Comparison of ENCODE assay signal across 3 cellular contexts in genomic region chr2:151417650-151418049, GRCh38.
A peak's percentile ranks its signal among the peaks of the same experiment; 100 is the strongest.
TF ChIP-seq lines count a peak whose summit lies in the region.

No MANE protein-coding gene starts in this region.

TF ChIP-seq in HepG2, 621 proteins besides CTCF, POLR2A, EP300 and RAD21:
- TF ChIP-seq SIN3B (IDR thresholded peaks at IDR 0.05; ENCODE audit: low read length) = no peak
- TF ChIP-seq PAWR (CRISPR knock-in tag; IDR thresholded peaks at IDR 0.05; ENCODE audit: borderline replicate concordance) = no peak
- TF ChIP-seq, protein P1, sequence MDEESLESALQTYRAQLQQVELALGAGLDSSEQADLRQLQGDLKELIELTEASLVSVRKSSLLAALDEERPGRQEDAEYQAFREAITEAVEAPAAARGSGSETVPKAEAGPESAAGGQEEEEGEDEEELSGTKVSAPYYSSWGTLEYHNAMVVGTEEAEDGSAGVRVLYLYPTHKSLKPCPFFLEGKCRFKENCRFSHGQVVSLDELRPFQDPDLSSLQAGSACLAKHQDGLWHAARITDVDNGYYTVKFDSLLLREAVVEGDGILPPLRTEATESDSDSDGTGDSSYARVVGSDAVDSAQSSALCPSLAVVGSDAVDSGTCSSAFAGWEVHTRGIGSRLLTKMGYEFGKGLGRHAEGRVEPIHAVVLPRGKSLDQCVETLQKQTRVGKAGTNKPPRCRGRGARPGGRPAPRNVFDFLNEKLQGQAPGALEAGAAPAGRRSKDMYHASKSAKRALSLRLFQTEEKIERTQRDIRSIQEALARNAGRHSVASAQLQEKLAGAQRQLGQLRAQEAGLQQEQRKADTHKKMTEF (CRISPR knock-in tag; IDR thresholded peaks at IDR 0.05) = no peak
- no peak for TF ChIP-seq NR2F6 (IDR thresholded peaks at IDR 0.05)
- TF ChIP-seq NR2F6 (CRISPR knock-in tag; IDR thresholded peaks at IDR 0.05) = no peak
- no peak for TF ChIP-seq ZNF441 (CRISPR knock-in tag; IDR thresholded peaks at IDR 0.05; ENCODE audit: borderline replicate concordance)
- TF ChIP-seq ELF3 (CRISPR knock-in tag; IDR thresholded peaks at IDR 0.05) = no peak
- no peak for TF ChIP-seq SNRNP70 (IDR thresholded peaks at IDR 0.05; ENCODE audit: low read depth, low read length)
- TF ChIP-seq BRF2 (CRISPR knock-in tag; IDR thresholded peaks at IDR 0.05) = no peak
- TF ChIP-seq ZNF7 (CRISPR knock-in tag; IDR thresholded peaks at IDR 0.05) = no peak
- no peak for TF ChIP-seq MBNL3 (CRISPR knock-in tag; conservative IDR thresholded peaks at IDR 0.05)
- no peak for TF ChIP-seq ZNF460 (CRISPR knock-in tag; IDR thresholded peaks at IDR 0.05; ENCODE audit: borderline replicate concordance)
- no peak for TF ChIP-seq DR1 (CRISPR knock-in tag; IDR thresholded peaks at IDR 0.05)
- TF ChIP-seq ERF (CRISPR knock-in tag; IDR thresholded peaks at IDR 0.05) = no peak
- TF ChIP-seq ZNF503 (CRISPR knock-in tag; IDR thresholded peaks at IDR 0.05) = no peak
- no peak for TF ChIP-seq SIX1 (CRISPR knock-in tag; IDR thresholded peaks at IDR 0.05; ENCODE audit: borderline replicate concordance)
- no peak for TF ChIP-seq TRIM24 (CRISPR knock-in tag; IDR thresholded peaks at IDR 0.05)
- no peak for TF ChIP-seq ZNF768 (CRISPR knock-in tag; IDR thresholded peaks at IDR 0.05)
- TF ChIP-seq STAG1 (CRISPR knock-in tag; IDR thresholded peaks at IDR 0.05) = no peak

TF ChIP-seq in HEK293, 187 proteins besides CTCF, POLR2A, EP300 and RAD21:
- TF ChIP-seq KLF16 (tag by site-specific recombination; IDR thresholded peaks at IDR 0.05) = no peak
- TF ChIP-seq INSM2 (tag by site-specific recombination; IDR thresholded peaks at IDR 0.05) = no peak
- TF ChIP-seq PRDM1 (tag by site-specific recombination; IDR thresholded peaks at IDR 0.05) = no peak
- peak; percentile 83 for TF ChIP-seq SCRT2 (tag by site-specific recombination; IDR thresholded peaks at IDR 0.05)
- TF ChIP-seq, protein P2, sequence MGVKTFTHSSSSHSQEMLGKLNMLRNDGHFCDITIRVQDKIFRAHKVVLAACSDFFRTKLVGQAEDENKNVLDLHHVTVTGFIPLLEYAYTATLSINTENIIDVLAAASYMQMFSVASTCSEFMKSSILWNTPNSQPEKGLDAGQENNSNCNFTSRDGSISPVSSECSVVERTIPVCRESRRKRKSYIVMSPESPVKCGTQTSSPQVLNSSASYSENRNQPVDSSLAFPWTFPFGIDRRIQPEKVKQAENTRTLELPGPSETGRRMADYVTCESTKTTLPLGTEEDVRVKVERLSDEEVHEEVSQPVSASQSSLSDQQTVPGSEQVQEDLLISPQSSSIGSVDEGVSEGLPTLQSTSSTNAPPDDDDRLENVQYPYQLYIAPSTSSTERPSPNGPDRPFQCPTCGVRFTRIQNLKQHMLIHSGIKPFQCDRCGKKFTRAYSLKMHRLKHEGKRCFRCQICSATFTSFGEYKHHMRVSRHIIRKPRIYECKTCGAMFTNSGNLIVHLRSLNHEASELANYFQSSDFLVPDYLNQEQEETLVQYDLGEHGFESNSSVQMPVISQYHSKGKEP (tag by site-specific recombination; IDR thresholded peaks at IDR 0.05) = no peak
- TF ChIP-seq SCRT1 (tag by site-specific recombination; IDR thresholded peaks at IDR 0.05; ENCODE audit: borderline replicate concordance) = peak; percentile 64; the same call in 1 of the 2 replicates

TF ChIP-seq in K562, 482 proteins besides CTCF, POLR2A, EP300 and RAD21:
- TF ChIP-seq FOXP4 (CRISPR knock-in tag; IDR thresholded peaks at IDR 0.05; ENCODE audit: borderline replicate concordance) (no peak), SMAD4 (CRISPR knock-in tag; conservative IDR thresholded peaks at IDR 0.05) (no peak), HDGF (IDR thresholded peaks at IDR 0.05) (no peak), ZNF436 (CRISPR knock-in tag; IDR thresholded peaks at IDR 0.05) (no peak), NFRKB (IDR thresholded peaks at IDR 0.05; ENCODE audit: low read depth) (no peak), POLR2G (IDR thresholded peaks at IDR 0.05; ENCODE audit: low read depth, low read length) (no peak), RBFOX2 (IDR thresholded peaks at IDR 0.05; ENCODE audit: low read depth, low read length) (0 out of 2 replicates have a peak, but pooled peaks have one; percentile 2), MYC (IDR thresholded peaks at IDR 0.05; ENCODE audit: low read depth, low read length) (no peak), MYC (CRISPR knock-in tag; IDR thresholded peaks at IDR 0.05; ENCODE audit: borderline replicate concordance, low read depth) (no peak)
